ENCODE assay signal across 15 cellular contexts in genomic region chr20:60078351-60079250, GRCh38.
DNase-seq lines count a peak whose midpoint lies in the region; ATAC-seq and TF ChIP-seq lines count a peak whose summit lies in the region.
"Had no signal": no experiment of that assay in that cellular context is flagged by ENCODE, and none has a peak within 500 bp of the region (broad histone marks: within the 10 kb centered on the region; RNA-seq: fewer than 3 reads in every experiment).

No MANE protein-coding gene starts in this region.

- H3K36me3 ChIP-seq in KOPT-K1 (ENCODE audit: insufficient read depth, low read length) (no peaks in the 10 kb centered on the region), lower lobe of right lung (no peaks in the 10 kb centered on the region)
- H3K36me3 ChIP-seq: BLaER1 had no signal

- H3K27ac ChIP-seq in KOPT-K1 (ENCODE audit: low read depth, low read length, poor library complexity, severe bottlenecking) = peak overlapping the region; percentile 34
- no peak overlapping the region for H3K27ac ChIP-seq in lower lobe of right lung
- H3K27ac ChIP-seq: BLaER1 had no signal

- no peak for TF ChIP-seq CTCF in lower lobe of right lung (IDR thresholded peaks at IDR 0.05)

- H3K9me3 ChIP-seq in KOPT-K1 (ENCODE audit: insufficient read depth, low read length, poor library complexity, severe bottlenecking) (no peaks in the 10 kb centered on the region), lower lobe of right lung (no peaks in the 10 kb centered on the region)
- H3K9me3 ChIP-seq: BLaER1 had no signal

- H3K4me3 ChIP-seq in lower lobe of right lung = no peak overlapping the region
- H3K4me3 ChIP-seq: BLaER1 had no signal

- H3K4me1 ChIP-seq in lower lobe of right lung = no peaks in the 10 kb centered on the region

- no peaks in the 10 kb centered on the region for H3K27me3 ChIP-seq in lower lobe of right lung (ENCODE audit: low read depth)
- H3K27me3 ChIP-seq: BLaER1 had no signal

- ATAC-seq in lower lobe of right lung (peak; percentile 53 to 73), GM19452 (IDR thresholded peaks at IDR 0.05; ENCODE audit: unreplicated experiment) (no peak)

- intact Hi-C loops in lower lobe of right lung (cut with DNase I) = no loop called here

- DNase-seq in DMS79 treated with DMSO at 0.1 percent for 48 hours (lab: John Stamatoyannopoulos, UW) (peak; percentile 20), RPMI8226 (peak; percentile 52), lower lobe of right lung (no peak), kidney tubule cell (ENCODE audit: low spot score) (no peak)
- DNase-seq in activated CD4-positive, alpha-beta T cell treated with anti-CD3 and anti-CD28 coated beads, Interleukin-2, amount 50 U/mL, for 1 hour = no peak
- DNase-seq: activated CD4-positive, alpha-beta T cell treated with anti-CD3 and anti-CD28 coated beads, Interleukin-2, amount 50 U/mL, for 48 hours; activated T-cell treated with anti-CD3 and anti-CD28 coated beads, Interleukin-2, amount 50 U/mL, for 48 hours; cerebellar nuclear complex; foreskin melanocyte; small intestine; stimulated activated naive CD4-positive, alpha-beta T cell; T-helper 9 cell had no signal

Comparison
In these comparisons a context has a peak if more than half of its experiments do, and no peak if none do; other contexts are left out.
1. DNase-seq: peak in DMS79 treated with DMSO at 0.1 percent for 48 hours (single experiment) and RPMI8226 (single experiment); none in lower lobe of right lung (single experiment), activated CD4-positive, alpha-beta T cell treated with anti-CD3 and anti-CD28 coated beads, Interleukin-2, amount 50 U/mL, for 1 hour (single experiment) and kidney tubule cell (single experiment).